9 cellular contexts compared by ENCODE assay signal in genomic region chr2:88265352-88265960, GRCh38.
A peak's percentile ranks its signal among the peaks of the same experiment; 100 is the strongest.
DNase-seq lines count a peak whose midpoint lies in the region; ATAC-seq and TF ChIP-seq lines count a peak whose summit lies in the region.
"Had no signal": no experiment of that assay in that cellular context is flagged by ENCODE, and none has a peak within 500 bp of the region (broad histone marks: within the 10 kb centered on the region; RNA-seq: fewer than 3 reads in every experiment).

No MANE protein-coding gene starts in this region.

- TF ChIP-seq EP300 in esophagus muscularis mucosa (IDR thresholded peaks at IDR 0.05), result no peak

- no peaks in the 10 kb centered on the region for H3K9me3 ChIP-seq in esophagus muscularis mucosa

- peaks cover 0 to 5% (median 2%) of the 10 kb centered on the region in 4 donors for H3K4me1 ChIP-seq in esophagus muscularis mucosa

- H3K27ac ChIP-seq in esophagus muscularis mucosa (replicated peaks in 1 of 4), result no peak overlapping the region

- H3K4me3 ChIP-seq in esophagus muscularis mucosa, result no peak overlapping the region

- no peak overlapping the region for H3K4me3 Mint-ChIP-seq in glutamatergic neuron (ENCODE audit: unreplicated experiment)
- H3K4me3 Mint-ChIP-seq: activated naive CD4-positive, alpha-beta T cell treated with anti-CD3 and anti-CD28 coated beads, Interleukin-2, amount 50 U/mL, for 24 hours had no signal

- H3K27ac Mint-ChIP-seq in glutamatergic neuron (ENCODE audit: unreplicated experiment), result no peak overlapping the region
- H3K27ac Mint-ChIP-seq: activated naive CD4-positive, alpha-beta T cell treated with anti-CD3 and anti-CD28 coated beads, Interleukin-2, amount 50 U/mL, for 24 hours had no signal

- H3K4me1 Mint-ChIP-seq in glutamatergic neuron (ENCODE audit: low read depth, unreplicated experiment), result peaks cover 23% of the 10 kb centered on the region

- intact Hi-C loops in esophagus muscularis mucosa (cut with DNase I), result no loop called here

- peaks cover 4% of the 10 kb centered on the region for H3K36me3 Mint-ChIP-seq in glutamatergic neuron (ENCODE audit: unreplicated experiment)
- H3K36me3 Mint-ChIP-seq: activated naive CD4-positive, alpha-beta T cell treated with anti-CD3 and anti-CD28 coated beads, Interleukin-2, amount 50 U/mL, for 24 hours had no signal

- H3K9me3 Mint-ChIP-seq in glutamatergic neuron (ENCODE audit: unreplicated experiment), result peaks cover 4% of the 10 kb centered on the region
- H3K9me3 Mint-ChIP-seq: activated naive CD4-positive, alpha-beta T cell treated with anti-CD3 and anti-CD28 coated beads, Interleukin-2, amount 50 U/mL, for 24 hours had no signal

- no peaks in the 10 kb centered on the region for H3K27me3 Mint-ChIP-seq in glutamatergic neuron (ENCODE audit: unreplicated experiment)

- peak; percentile 95 for DNase-seq in DMS53 (lab: John Stamatoyannopoulos, UW)
- peak; percentile 56 for DNase-seq in RKO (ENCODE audit: low spot score)
- peak; percentile 27 for DNase-seq in inferior parietal cortex (ENCODE audit: extremely low spot score)
- no peak for DNase-seq in esophagus muscularis mucosa (ENCODE audit: extremely low spot score)
- no peak for DNase-seq in glutamatergic neuron
- no peak for DNase-seq in DMS114 treated with DMSO at 0.1 percent for 48 hours (lab: John Stamatoyannopoulos, UW; ENCODE audit: unreplicated experiment)

- no peaks in the 10 kb centered on the region for H3K27me3 ChIP-seq in esophagus muscularis mucosa

- ATAC-seq in GM21825 (IDR thresholded peaks at IDR 0.05; ENCODE audit: unreplicated experiment), result peak; percentile 74
- no peak for ATAC-seq in HG03159 (IDR thresholded peaks at IDR 0.05; ENCODE audit: unreplicated experiment)

- WGBS in esophagus muscularis mucosa, result 7% methylated on average over 4 of the region's 4 CpGs

- no peak for TF ChIP-seq CTCF in esophagus muscularis mucosa (IDR thresholded peaks at IDR 0.05)
- no peak for TF ChIP-seq CTCF in glutamatergic neuron (IDR thresholded peaks at IDR 0.05; ENCODE audit: partially characterized antibody, unreplicated experiment)

- no peak for TF ChIP-seq POLR2A in esophagus muscularis mucosa (IDR thresholded peaks at IDR 0.05; ENCODE audit: low read depth)

- H3K36me3 ChIP-seq in esophagus muscularis mucosa, result no peaks in the 10 kb centered on the region

Comparison
In these comparisons a context has a peak if more than half of its experiments do, and no peak if none do; other contexts are left out.
1. DNase-seq: peak in DMS53 (single experiment), RKO (single experiment) and inferior parietal cortex (single experiment); none in esophagus muscularis mucosa (single experiment), glutamatergic neuron (single experiment) and DMS114 treated with DMSO at 0.1 percent for 48 hours (single experiment).